In genomic region chr15:39034816-39035215, GRCh38 we compare ENCODE assay signal across 28 cellular contexts.
"Had no signal": no experiment of that assay in that cellular context is flagged by ENCODE, and none has a peak within 500 bp of the region (broad histone marks: within the 10 kb centered on the region; RNA-seq: fewer than 3 reads in every experiment).

No MANE protein-coding gene starts in this region.

- ATAC-seq: activated CD8-positive, alpha-beta T cell treated with anti-CD3 and anti-CD28 coated beads for 36 hours; activated naive CD8-positive, alpha-beta T cell treated with anti-CD3 and anti-CD28 coated beads, Interleukin-2, amount 50 U/mL, for 24 hours; activated T-cell treated with anti-CD3 and anti-CD28 coated beads, Interleukin-2, amount 50 U/mL, for 4 hours; activated T-helper 17 cell treated with anti-CD3 and anti-CD28 coated beads, Interleukin-2, amount 50 U/mL, for 72 hours; esophagus mucosa had no signal

- H3K27me3 Mint-ChIP-seq: activated CD8-positive, alpha-beta T cell treated with anti-CD3 and anti-CD28 coated beads for 36 hours; dendritic cell treated with granulocyte-macrophage colony-stimulating factor and Interleukin-4, amounts not matched to agents 40 ng/mL and 50 ng/mL, for 4 days had no signal

- DNase-seq: activated CD4-positive, alpha-beta T cell treated with anti-CD3 and anti-CD28 coated beads for 4 hours; activated CD4-positive, alpha-beta T cell treated with anti-CD3 and anti-CD28 coated beads, Interleukin-2, amount 50 U/mL, for 1 hour; activated CD4-positive, alpha-beta T cell treated with anti-CD3 and anti-CD28 coated beads, Interleukin-2, amount 50 U/mL, for 48 hours; activated CD4-positive, CD25-positive, alpha-beta regulatory T cell; activated CD4-positive, CD25-positive, alpha-beta regulatory T cell treated with anti-CD3 and anti-CD28 coated beads, Interleukin-2, amount 50 U/mL, for 72 hours; activated CD8-positive, alpha-beta memory T cell treated with anti-CD3 and anti-CD28 coated beads for 24 hours; activated CD8-positive, alpha-beta T cell treated with anti-CD3 and anti-CD28 coated beads for 36 hours; activated effector memory CD4-positive, alpha-beta T cell treated with Interleukin-2 at 50 U/mL for 16 hours; activated naive CD4-positive, alpha-beta T cell treated with anti-CD3 and anti-CD28 coated beads for 36 hours; activated naive CD8-positive, alpha-beta T cell treated with anti-CD3 and anti-CD28 coated beads for 36 hours; activated naive CD8-positive, alpha-beta T cell treated with anti-CD3 and anti-CD28 coated beads, Interleukin-2, amount 50 U/mL, for 24 hours; activated T-cell treated with anti-CD3 and anti-CD28 coated beads, Interleukin-2, amount 50 U/mL, for 4 hours; adrenal gland; amygdala; aorta; brain microvascular endothelial cell; dorsolateral prefrontal cortex; effector memory CD4-positive, alpha-beta T cell; endodermal cell; foreskin fibroblast; head of caudate nucleus; T-helper 2 cell had no signal

- H3K4me3 ChIP-seq: adrenal gland, coronary artery, dorsolateral prefrontal cortex had no signal

- H3K27ac Mint-ChIP-seq: activated CD8-positive, alpha-beta T cell treated with anti-CD3 and anti-CD28 coated beads for 36 hours; activated naive CD4-positive, alpha-beta T cell treated with anti-CD3 and anti-CD28 coated beads for 36 hours; activated naive CD4-positive, alpha-beta T cell treated with anti-CD3 and anti-CD28 coated beads, Interleukin-2, amount 50 U/mL, for 24 hours; activated naive CD8-positive, alpha-beta T cell treated with anti-CD3 and anti-CD28 coated beads for 36 hours; activated naive CD8-positive, alpha-beta T cell treated with anti-CD3 and anti-CD28 coated beads, Interleukin-2, amount 50 U/mL, for 24 hours; activated T-helper 17 cell treated with anti-CD3 and anti-CD28 coated beads, Interleukin-2, amount 50 U/mL, for 72 hours; dendritic cell treated with granulocyte-macrophage colony-stimulating factor and Interleukin-4, amounts not matched to agents 40 ng/mL and 50 ng/mL, for 4 days; endodermal cell had no signal

- H3K27me3 ChIP-seq: adrenal gland, brain microvascular endothelial cell, dorsolateral prefrontal cortex had no signal

- H3K4me1 ChIP-seq: adrenal gland had no signal

- H3K9me3 ChIP-seq: adrenal gland had no signal

- H3K36me3 ChIP-seq: adrenal gland, brain microvascular endothelial cell had no signal

- H3K4me1 Mint-ChIP-seq: activated naive CD4-positive, alpha-beta T cell treated with anti-CD3 and anti-CD28 coated beads, Interleukin-2, amount 50 U/mL, for 24 hours; activated naive CD8-positive, alpha-beta T cell treated with anti-CD3 and anti-CD28 coated beads for 36 hours; activated naive CD8-positive, alpha-beta T cell treated with anti-CD3 and anti-CD28 coated beads, Interleukin-2, amount 50 U/mL, for 24 hours; activated T-helper 17 cell treated with anti-CD3 and anti-CD28 coated beads, Interleukin-2, amount 50 U/mL, for 72 hours; central memory CD8-positive, alpha-beta T cell had no signal

- H3K9me3 Mint-ChIP-seq: activated CD8-positive, alpha-beta T cell treated with anti-CD3 and anti-CD28 coated beads for 36 hours; activated naive CD4-positive, alpha-beta T cell treated with anti-CD3 and anti-CD28 coated beads for 36 hours; activated naive CD4-positive, alpha-beta T cell treated with anti-CD3 and anti-CD28 coated beads, Interleukin-2, amount 50 U/mL, for 24 hours; activated naive CD8-positive, alpha-beta T cell treated with anti-CD3 and anti-CD28 coated beads for 36 hours; activated naive CD8-positive, alpha-beta T cell treated with anti-CD3 and anti-CD28 coated beads, Interleukin-2, amount 50 U/mL, for 24 hours; activated T-cell treated with anti-CD3 and anti-CD28 coated beads, Interleukin-2, amount 50 U/mL, for 4 hours; activated T-helper 17 cell treated with anti-CD3 and anti-CD28 coated beads, Interleukin-2, amount 50 U/mL, for 72 hours; central memory CD8-positive, alpha-beta T cell; dendritic cell treated with granulocyte-macrophage colony-stimulating factor and Interleukin-4, amounts not matched to agents 40 ng/mL and 50 ng/mL, for 4 days had no signal

- H3K36me3 Mint-ChIP-seq: activated naive CD4-positive, alpha-beta T cell treated with anti-CD3 and anti-CD28 coated beads, Interleukin-2, amount 50 U/mL, for 24 hours; activated naive CD8-positive, alpha-beta T cell treated with anti-CD3 and anti-CD28 coated beads for 36 hours had no signal

- H3K27ac ChIP-seq: adrenal gland, brain microvascular endothelial cell, coronary artery, dorsolateral prefrontal cortex had no signal

- H3K4me3 Mint-ChIP-seq: activated CD8-positive, alpha-beta T cell treated with anti-CD3 and anti-CD28 coated beads for 36 hours; activated naive CD4-positive, alpha-beta T cell treated with anti-CD3 and anti-CD28 coated beads for 36 hours; activated naive CD4-positive, alpha-beta T cell treated with anti-CD3 and anti-CD28 coated beads, Interleukin-2, amount 50 U/mL, for 24 hours; activated naive CD8-positive, alpha-beta T cell treated with anti-CD3 and anti-CD28 coated beads for 36 hours; activated naive CD8-positive, alpha-beta T cell treated with anti-CD3 and anti-CD28 coated beads, Interleukin-2, amount 50 U/mL, for 24 hours; activated T-cell treated with anti-CD3 and anti-CD28 coated beads, Interleukin-2, amount 50 U/mL, for 4 hours; activated T-helper 17 cell treated with anti-CD3 and anti-CD28 coated beads, Interleukin-2, amount 50 U/mL, for 72 hours; central memory CD8-positive, alpha-beta T cell; dendritic cell treated with granulocyte-macrophage colony-stimulating factor and Interleukin-4, amounts not matched to agents 40 ng/mL and 50 ng/mL, for 4 days; endodermal cell had no signal
